Comparison of ENCODE assay signal across 1 cellular context in genomic region chr1:18901952-18902522, GRCh38.
TF ChIP-seq lines count a peak whose summit lies in the region.

No MANE protein-coding gene starts in this region.

TF ChIP-seq in H1, 55 proteins besides CTCF, POLR2A, EP300 and RAD21:
- TF ChIP-seq PHF8 (conservative IDR thresholded peaks at IDR 0.05; ENCODE audit: low read depth, low read length) (peak; percentile 47; the same call in 1 of the 2 replicates), ATF2 (IDR thresholded peaks at IDR 0.05; ENCODE audit: low read length) (no peak), CBX5 (IDR thresholded peaks at IDR 0.05; ENCODE audit: low read depth, low read length) (no peak), GTF2F1 (IDR thresholded peaks at IDR 0.05; ENCODE audit: borderline replicate concordance, low read depth, low read length) (no peak), SP1 (IDR thresholded peaks at IDR 0.05; ENCODE audit: low read depth, low read length) (0 out of 2 replicates have a peak, but pooled peaks have one; percentile 16), CHD2 (IDR thresholded peaks at IDR 0.05; ENCODE audit: low read length) (no peak), HDAC6 (IDR thresholded peaks at IDR 0.05; ENCODE audit: low read depth, low read length) (no peak), POLR2AphosphoS5 (IDR thresholded peaks at IDR 0.05; ENCODE audit: low read depth, low read length) (0 out of 2 replicates have a peak, but pooled peaks have one; percentile 51), KDM4A (IDR thresholded peaks at IDR 0.05; ENCODE audit: low read depth, low read length, severe bottlenecking) (peak; percentile 81)
